ENCODE assay signal across 14 cellular contexts in genomic region chr3:159733194-159733860, GRCh38.
DNase-seq lines count a peak whose midpoint lies in the region; ATAC-seq, FAIRE-seq and TF ChIP-seq lines count a peak whose summit lies in the region.
"Had no signal": no experiment of that assay in that cellular context is flagged by ENCODE, and none has a peak within 500 bp of the region (broad histone marks: within the 10 kb centered on the region; RNA-seq: fewer than 3 reads in every experiment).

No MANE protein-coding gene starts in this region.

- no peak overlapping the region for H3K56ac ChIP-seq in H1 (replicated peaks; ENCODE audit: insufficient read length, low read depth, low read length)

- intact Hi-C loops in Right ventricle myocardium inferior (cut with DNase I): loop anchor here (10.0 kb wide), 1 partner anchor 119 kb away; no protein-coding TSS in a partner anchor

- H2AK5ac ChIP-seq in H1 (ENCODE audit: low read depth, low read length): no peak overlapping the region

- H3K36me3 ChIP-seq in H1 (ENCODE audit: control insufficient read depth in 2 of 4, insufficient read depth in 4 of 4, low read length in 3 of 4): no peaks in the 10 kb centered on the region

- no peak for ATAC-seq in HG02763 (IDR thresholded peaks at IDR 0.05; ENCODE audit: unreplicated experiment)
- ATAC-seq in Right ventricle myocardium inferior: no peak

- no peak overlapping the region for H4K8ac ChIP-seq in H1 (ENCODE audit: extremely low read depth, insufficient read depth, low read length)

- H3K9ac ChIP-seq in H1 (replicated peaks in 1 of 4; ENCODE audit: extremely low read depth in 1 of 4, low read depth in 3 of 4, low read length in 3 of 4): no peak overlapping the region
- H3K9ac ChIP-seq: KMS-11 had no signal

- no peak for TF ChIP-seq RAD21 in H1 (IDR thresholded peaks at IDR 0.05 in 1 of 2, conservative IDR thresholded peaks at IDR 0.05 in 1 of 2; ENCODE audit: low read depth in 2 of 2, low read length in 2 of 2)

- H3K79me1 ChIP-seq in H1 (ENCODE audit: low read depth, low read length): no peaks in the 10 kb centered on the region

- no peak overlapping the region for H4K91ac ChIP-seq in H1 (replicated peaks; ENCODE audit: insufficient read length, low read length)

- no peaks in the 10 kb centered on the region for H3K79me2 ChIP-seq in H1 (ENCODE audit: control insufficient read depth in 1 of 2, insufficient read depth in 2 of 2, low read length in 2 of 2)

- H2BK20ac ChIP-seq in H1 (ENCODE audit: low read length): no peak overlapping the region

- peak; percentile 53 for DNase-seq in AG08396 (ENCODE audit: low spot score)
- DNase-seq in NCI-H226: peak; percentile 89
- no peak for DNase-seq in H1 (ENCODE audit: low read depth in 1 of 2, low spot score in 2 of 2)
- peak; percentile 61 for DNase-seq in myocyte (ENCODE audit: low read depth)
- no peak for DNase-seq in NCI-H524 (lab: John Stamatoyannopoulos, UW)
- DNase-seq in NCI-H2081 treated with DMSO at 0.1 percent for 48 hours (lab: John Stamatoyannopoulos, UW): no peak
- DNase-seq in Right ventricle myocardium inferior (ENCODE audit: missing footprints): no peak
- DNase-seq: activated CD4-positive, alpha-beta T cell treated with anti-CD3 and anti-CD28 coated beads, Interleukin-2, amount 10 ng/mL, durations not matched to agents 24 days and 14 days; amygdala; CD4-positive, alpha-beta T cell; right cardiac atrium; stimulated activated naive CD4-positive, alpha-beta T cell had no signal

- H3K4me2 ChIP-seq in H1 (ENCODE audit: insufficient read depth in 1 of 2, low read depth in 2 of 2, low read length in 2 of 2): peak overlapping the region; percentile 66 to 67; a peak in 2 of 4 replicates
- H3K4me2 ChIP-seq: KMS-11 had no signal

- no peak overlapping the region for H4K5ac ChIP-seq in H1 (ENCODE audit: insufficient read length, low read depth, low read length)

- POLR2A ChIA-PET in H1 (lab: Charles Lee; ENCODE audit: partially characterized antibody): interaction anchor here (0.5 to 1.4 kb wide), 5 partner anchors 8 to 1316 kb away, joined by 3 to 8 read pairs (median 3); no protein-coding TSS in a partner anchor

- H3K9me3 ChIP-seq in H1 (ENCODE audit: insufficient read depth in 2 of 2, low read depth in 1 of 2, low read length in 1 of 2): no peaks in the 10 kb centered on the region

- no peak overlapping the region for H3K23ac ChIP-seq in H1 (ENCODE audit: insufficient read length)

- H3K27me3 ChIP-seq in H1 (replicated peaks in 1 of 4; ENCODE audit: control insufficient read depth in 3 of 4, extremely low read depth in 1 of 4, insufficient read depth in 3 of 4, low read length in 3 of 4): no peaks in the 10 kb centered on the region

- TF ChIP-seq EP300 in H1 (IDR thresholded peaks at IDR 0.05; ENCODE audit: borderline replicate concordance in 1 of 2, low read depth in 2 of 2, low read length in 2 of 2): no peak

- no peak for FAIRE-seq in H1 (lab: Jason Lieb, UNC)

- H2BK5ac ChIP-seq in H1 (ENCODE audit: low read depth, low read length): no peak overlapping the region

- H4K20me1 ChIP-seq in H1 (replicated peaks in 1 of 2; ENCODE audit: control insufficient read depth in 1 of 2, insufficient read depth in 2 of 2, low read length in 2 of 2): no peaks in the 10 kb centered on the region

- CTCF ChIA-PET in H1 (lab: Charles Lee; ENCODE audit: partially characterized antibody): interaction anchor here (0.7 to 2.6 kb wide), 8 partner anchors 33 to 472 kb away, joined by 4 to 14 read pairs (median 4); no protein-coding TSS in a partner anchor

- no peak overlapping the region for H2BK120ac ChIP-seq in H1 (replicated peaks; ENCODE audit: low read depth, low read length)

- H3K4me1 ChIP-seq in H1 (replicated peaks in 1 of 4; ENCODE audit: control insufficient read depth in 3 of 4, insufficient read depth in 4 of 4, low read length in 3 of 4): peaks cover 2 to 11% (median 7%) of the 10 kb centered on the region in 4 experiments; a peak in 4 of 7 replicates

- no peak overlapping the region for H2BK15ac ChIP-seq in H1 (ENCODE audit: low read length)

- no peak for TF ChIP-seq POLR2A in H1 (IDR thresholded peaks at IDR 0.05; ENCODE audit: control extremely low read depth in 1 of 2, low read depth in 2 of 2, low read length in 2 of 2)

- H2BK12ac ChIP-seq in H1 (ENCODE audit: low read depth, low read length): no peak overlapping the region

- H3K23me2 ChIP-seq in H1 (ENCODE audit: low read depth, low read length): peaks cover 2% of the 10 kb centered on the region; the same call in 1 of the 2 replicates

- peak overlapping the region in 1 of 4 experiments; percentile 56; a peak in 2 of 8 replicates for H3K4me3 ChIP-seq in H1 (ENCODE audit: extremely low read depth in 1 of 4, insufficient read depth in 2 of 4, low read depth in 3 of 4, low read length in 4 of 4)

- no peak overlapping the region for H3K14ac ChIP-seq in H1 (ENCODE audit: insufficient read length)

- H2AFZ ChIP-seq in H1 (ENCODE audit: low read length): no peak overlapping the region

- H3K18ac ChIP-seq in H1 (ENCODE audit: extremely low read depth, low read length): no peak overlapping the region

- no peak overlapping the region for H3K4ac ChIP-seq in H1 (replicated peaks; ENCODE audit: insufficient read length, low read depth, low read length)

- H3K27ac ChIP-seq in H1 (ENCODE audit: low read depth, low read length): no peak overlapping the region
- H3K27ac ChIP-seq: KMS-11 had no signal

- TF ChIP-seq CTCF in H1 (IDR thresholded peaks at IDR 0.05; ENCODE audit: control extremely low read depth in 1 of 3, insufficient read depth in 1 of 3, low read depth in 1 of 3, low read length in 3 of 3): no peak

- WGBS in H1 (ENCODE audit: extremely low coverage in 1 of 2, insufficient coverage in 1 of 2, insufficient read length in 1 of 2, insufficient replicate concordance in 2 of 2, low coverage in 1 of 2, low lambda C conversion rate in 2 of 2, missing lambda C conversion rate in 1 of 2), 2 experiments: 73% methylated on average over 5 of the region's 5 CpGs; no CpG with 5 or more reads in 1 of the 2 experiments

TF ChIP-seq in H1, 55 proteins besides CTCF, POLR2A, EP300 and RAD21:
- no peak for TF ChIP-seq BRCA1 (IDR thresholded peaks at IDR 0.05; ENCODE audit: low read depth, low read length)
- TF ChIP-seq RFX5 (IDR thresholded peaks at IDR 0.05; ENCODE audit: borderline replicate concordance, low read depth, low read length): no peak
- TF ChIP-seq MAX (IDR thresholded peaks at IDR 0.05): no peak
- no peak for TF ChIP-seq POU5F1 (IDR thresholded peaks at IDR 0.05; ENCODE audit: low read depth, low read length)
- no peak for TF ChIP-seq HDAC6 (IDR thresholded peaks at IDR 0.05; ENCODE audit: low read depth, low read length)
- TF ChIP-seq CEBPB (IDR thresholded peaks at IDR 0.05; ENCODE audit: low read depth, low read length): no peak
- no peak for TF ChIP-seq CBX8 (IDR thresholded peaks at IDR 0.05; ENCODE audit: borderline replicate concordance, low read depth, low read length)
- no peak for TF ChIP-seq ZNF274 (IDR thresholded peaks at IDR 0.05; ENCODE audit: borderline replicate concordance, extremely low read depth, low read length)
- TF ChIP-seq SIX5 (IDR thresholded peaks at IDR 0.05; ENCODE audit: low read depth, low read length): no peak
- no peak for TF ChIP-seq ATF2 (IDR thresholded peaks at IDR 0.05; ENCODE audit: low read length)
- no peak for TF ChIP-seq SRF (IDR thresholded peaks at IDR 0.05; ENCODE audit: low read depth, low read length)
- no peak for TF ChIP-seq TBP (IDR thresholded peaks at IDR 0.05; ENCODE audit: low read depth, low read length)
- no peak for TF ChIP-seq CTBP2 (IDR thresholded peaks at IDR 0.05; ENCODE audit: borderline replicate concordance, insufficient read depth, insufficient read length, low read length)
- TF ChIP-seq HDAC2 (IDR thresholded peaks at IDR 0.05; ENCODE audit: borderline replicate concordance in 1 of 2, low read depth in 2 of 2, low read length in 2 of 2): no peak
- TF ChIP-seq JUND (IDR thresholded peaks at IDR 0.05; ENCODE audit: low read length): no peak
- no peak for TF ChIP-seq SIRT6 (IDR thresholded peaks at IDR 0.05; ENCODE audit: low read length)

Comparison
In these comparisons a context has a peak if more than half of its experiments do, and no peak if none do; other contexts are left out.
1. DNase-seq: peak in AG08396 (single experiment), NCI-H226 (single experiment) and myocyte (single experiment); none in H1 (0 of 2), NCI-H524 (0 of 2), NCI-H2081 treated with DMSO at 0.1 percent for 48 hours (single experiment) and Right ventricle myocardium inferior (single experiment).